ENCODE assay signal across 26 cellular contexts in genomic region chr10:6871128-6871527, GRCh38.
"Had no signal": no experiment of that assay in that cellular context is flagged by ENCODE, and none has a peak within 500 bp of the region (broad histone marks: within the 10 kb centered on the region; RNA-seq: fewer than 3 reads in every experiment).

No MANE protein-coding gene starts in this region.

- H3K79me2 ChIP-seq: hepatocyte, parathyroid adenoma had no signal

- H3K27ac ChIP-seq: coronary artery, esophagus muscularis mucosa, foreskin keratinocyte, gastroesophageal sphincter, heart left ventricle, hepatocyte, left lung, neural progenitor cell, parathyroid adenoma, right atrium auricular region, sigmoid colon, spleen, transverse colon, vagina had no signal

- H3K36me3 Mint-ChIP-seq: mesothelial cell of epicardium; naive B cell; natural killer cell treated with Interleukin-12 subunit alpha and Interleukin-12 subunit beta and Interleukin-15 and Interleukin-18, amount 100 ng/mL, for 72 hours; neural progenitor cell; stimulated activated naive B cell treated with anti-CD40 and anti-IgM and Interleukin-4, amounts not matched to agents 10 μg/mL and 1 μg/mL and 100 μg/mL, for 72 hours had no signal

- H3K27ac Mint-ChIP-seq: mesothelial cell of epicardium; natural killer cell treated with Interleukin-12 subunit alpha and Interleukin-12 subunit beta and Interleukin-15 and Interleukin-18, amount 100 ng/mL, for 72 hours; neural progenitor cell; progenitor cell of endocrine pancreas; stimulated activated naive B cell treated with anti-CD40 and anti-IgM and Interleukin-4, amounts not matched to agents 10 μg/mL and 1 μg/mL and 100 μg/mL, for 72 hours; stimulated activated naive CD8-positive, alpha-beta T cell treated with anti-CD3 and anti-CD28 coated beads, Interleukin-15, Interleukin-2, amounts not matched to agents 100 ng/mL and 50 ng/mL, for 24 hours had no signal

- H3K9me3 Mint-ChIP-seq: mesothelial cell of epicardium; naive B cell; natural killer cell treated with Interleukin-12 subunit alpha and Interleukin-12 subunit beta and Interleukin-15 and Interleukin-18, amount 100 ng/mL, for 72 hours; stimulated activated naive CD8-positive, alpha-beta T cell treated with anti-CD3 and anti-CD28 coated beads, Interleukin-15, Interleukin-2, amounts not matched to agents 100 ng/mL and 50 ng/mL, for 24 hours had no signal

- H3K4me3 Mint-ChIP-seq: mesothelial cell of epicardium; naive B cell; natural killer cell treated with Interleukin-12 subunit alpha and Interleukin-12 subunit beta and Interleukin-15 and Interleukin-18, amount 100 ng/mL, for 72 hours; neural progenitor cell; stimulated activated naive B cell treated with anti-CD40 and anti-IgM and Interleukin-4, amounts not matched to agents 10 μg/mL and 1 μg/mL and 100 μg/mL, for 72 hours; stimulated activated naive CD8-positive, alpha-beta T cell treated with anti-CD3 and anti-CD28 coated beads, Interleukin-15, Interleukin-2, amounts not matched to agents 100 ng/mL and 50 ng/mL, for 24 hours had no signal

- DNase-seq: dermis blood vessel endothelial cell; effector memory CD4-positive, alpha-beta T cell; foreskin keratinocyte; heart left ventricle; left cardiac atrium; left lung; mesenchymal stem cell; naive B cell; sigmoid colon; spleen; stimulated activated CD4-positive, alpha-beta T cell treated with anti-CD3 and anti-CD28 coated beads, Interleukin-2, amount 100 ng/mL, for 48 hours; stimulated activated naive B cell treated with anti-CD40 and anti-IgM and Interleukin-4, amounts not matched to agents 10 μg/mL and 1 μg/mL and 100 μg/mL, for 72 hours; transverse colon had no signal

- H3K4me1 ChIP-seq: esophagus muscularis mucosa, foreskin keratinocyte, gastroesophageal sphincter, heart left ventricle, left lung, neural progenitor cell, parathyroid adenoma, right atrium auricular region, sigmoid colon, spleen, transverse colon, vagina had no signal

- H3K27me3 ChIP-seq: foreskin keratinocyte, hepatocyte, left lung, neural progenitor cell, right atrium auricular region, spleen, transverse colon, vagina had no signal

- H3K9ac ChIP-seq: neural progenitor cell, parathyroid adenoma had no signal

- H3K4me2 ChIP-seq: hepatocyte, neural progenitor cell had no signal

- H3K9me3 ChIP-seq: esophagus muscularis mucosa, gastroesophageal sphincter, heart left ventricle, left lung, mucosa of descending colon, right atrium auricular region, sigmoid colon, spleen, transverse colon, vagina had no signal

- H3K4me1 Mint-ChIP-seq: naive B cell; stimulated activated naive B cell treated with anti-CD40 and anti-IgM and Interleukin-4, amounts not matched to agents 10 μg/mL and 1 μg/mL and 100 μg/mL, for 72 hours had no signal

- H2AFZ ChIP-seq: hepatocyte, neural progenitor cell, parathyroid adenoma had no signal

- H3K4me3 ChIP-seq: coronary artery, esophagus muscularis mucosa, gastroesophageal sphincter, heart left ventricle, hepatocyte, left lung, mucosa of descending colon, neural progenitor cell, right atrium auricular region, sigmoid colon, spleen, transverse colon, vagina had no signal

- H3K36me3 ChIP-seq: esophagus muscularis mucosa, gastroesophageal sphincter, heart left ventricle, left lung, neural progenitor cell, right atrium auricular region, sigmoid colon, spleen, transverse colon, vagina had no signal
